ENCODE assay signal across 22 cellular contexts in the genomic region with DNA sequence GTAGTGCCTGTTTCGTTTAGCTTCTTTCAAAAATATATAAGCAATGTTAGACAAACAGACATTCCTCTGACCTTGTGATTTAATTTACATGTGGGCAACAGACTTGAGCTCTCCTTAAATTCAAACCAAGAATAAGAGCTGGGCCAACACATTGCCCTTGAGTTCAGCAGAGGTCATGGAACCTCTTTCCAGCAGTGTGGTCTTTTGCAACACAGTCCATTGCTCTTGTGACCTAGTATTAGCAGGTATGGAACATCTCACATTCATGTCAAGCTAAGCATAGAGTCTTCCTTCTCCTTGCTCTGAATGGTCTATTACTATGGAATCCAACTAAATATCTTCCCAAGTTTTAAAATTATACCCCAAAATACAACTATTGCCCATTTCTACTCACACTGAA. TPM values are rescaled to one million over a fixed set of nuclear protein-coding genes. Genes with fewer than 3 reads are reported as not detected.
A peak's percentile ranks its signal among the peaks of the same experiment; 100 is the strongest.
DNase-seq lines count a peak whose midpoint lies in the region; ATAC-seq lines count a peak whose summit lies in the region.
"Had no signal": no experiment of that assay in that cellular context is flagged by ENCODE, and none has a peak within 500 bp of the region (broad histone marks: within the 10 kb centered on the region; RNA-seq: fewer than 3 reads in every experiment).

No MANE protein-coding gene starts in this region.

- H3K27me3 Mint-ChIP-seq in T-helper 17 cell (no peaks in the 10 kb centered on the region), T-cell (no peaks in the 10 kb centered on the region)
- H3K27me3 Mint-ChIP-seq: CD4-positive, alpha-beta T cell had no signal

- H3K9me3 Mint-ChIP-seq in T-cell = no peaks in the 10 kb centered on the region
- H3K9me3 Mint-ChIP-seq: CD4-positive, alpha-beta T cell; CD8-positive, alpha-beta memory T cell; HFFc6 had no signal

- H3K36me3 Mint-ChIP-seq in T-helper 17 cell (ENCODE audit: low read depth) (peaks cover 4% of the 10 kb centered on the region), T-cell (peaks cover 4% of the 10 kb centered on the region)
- H3K36me3 Mint-ChIP-seq: CD14-positive monocyte; CD8-positive, alpha-beta memory T cell had no signal

- no peaks in the 10 kb centered on the region for H3K4me1 Mint-ChIP-seq in T-helper 17 cell
- no peaks in the 10 kb centered on the region for H3K4me1 Mint-ChIP-seq in T-cell
- H3K4me1 Mint-ChIP-seq: CD14-positive monocyte; CD8-positive, alpha-beta memory T cell had no signal

- CTCF ChIA-PET in T-cell (lab: Charles Lee) = interaction anchor here in 1 of 2 donors (0.8 kb wide), 1 partner anchor 168 kb away, joined by 3 read pairs; no protein-coding TSS in a partner anchor

- intact Hi-C loops in left ventricle myocardium superior (cut with micrococcal nuclease) = no loop called here
- intact Hi-C loops in Right ventricle myocardium inferior (cut with DNase I) = no loop called here

- DNase-seq in left ventricle myocardium superior (no peak), Right ventricle myocardium inferior (ENCODE audit: missing footprints) (no peak), T-helper 17 cell (no peak), left lobe of liver (ENCODE audit: low spot score) (no peak), T-cell (no peak), T-helper 2 cell (no peak)
- DNase-seq: 8988T; ACHN; AML-193; BE2C; CD4-positive, alpha-beta T cell; CD8-positive, alpha-beta memory T cell; DMS 273 treated with DMSO at 0.1 percent for 48 hours; DMS79; EL; GDM1; GOT3; HFFc6 had no signal

- H3K9me3 ChIP-seq in T-helper 17 cell (ENCODE audit: control insufficient read depth, low read length, poor library complexity, severe bottlenecking) = no peaks in the 10 kb centered on the region
- H3K9me3 ChIP-seq: A549, BE2C, HAP-1 had no signal

- POLR2A ChIA-PET in T-cell (lab: Charles Lee) = no interaction called here

- peak; percentile 47 for ATAC-seq in left ventricle myocardium superior
- ATAC-seq in Right ventricle myocardium inferior = no peak
- ATAC-seq in T-helper 17 cell = no peak
- peak; percentile 96 for ATAC-seq in left lobe of liver
- no peak for ATAC-seq in T-cell (replicated peaks in 1 of 4)
- ATAC-seq: A549, GM12878 had no signal

- H3K27ac Mint-ChIP-seq in T-helper 17 cell (peak overlapping the region; percentile 32), T-cell (no peak overlapping the region)
- H3K27ac Mint-ChIP-seq: CD4-positive, alpha-beta T cell; CD8-positive, alpha-beta memory T cell; HFFc6 had no signal

- no peak overlapping the region for H3K4me3 Mint-ChIP-seq in T-helper 17 cell
- no peak overlapping the region for H3K4me3 Mint-ChIP-seq in T-cell
- H3K4me3 Mint-ChIP-seq: CD14-positive monocyte; CD4-positive, alpha-beta T cell; CD8-positive, alpha-beta memory T cell; HFFc6 had no signal

RNA-seq across cellular contexts. Expression of gene MND1, which starts 33.7 kb away (rescaled TPM):
- total RNA-seq in left ventricle myocardium superior = not detected
- total RNA-seq in Right ventricle myocardium inferior = 0.62 TPM
- not detected for total RNA-seq in T-helper 17 cell
- total RNA-seq in left lobe of liver = not detected
- total RNA-seq in T-cell = 1 to 10 TPM in 1 of 5 donors, under 1 TPM in 2, not detected in 2; 0.53 to 1.1 (median 0.70) TPM

Comparison
In these comparisons a context has a peak if more than half of its experiments do, and no peak if none do; other contexts are left out.
1. ATAC-seq: peak in left ventricle myocardium superior (single experiment) and left lobe of liver (single experiment); none in Right ventricle myocardium inferior (single experiment), T-helper 17 cell (single experiment) and T-cell (0 of 4).